In the genomic region with DNA sequence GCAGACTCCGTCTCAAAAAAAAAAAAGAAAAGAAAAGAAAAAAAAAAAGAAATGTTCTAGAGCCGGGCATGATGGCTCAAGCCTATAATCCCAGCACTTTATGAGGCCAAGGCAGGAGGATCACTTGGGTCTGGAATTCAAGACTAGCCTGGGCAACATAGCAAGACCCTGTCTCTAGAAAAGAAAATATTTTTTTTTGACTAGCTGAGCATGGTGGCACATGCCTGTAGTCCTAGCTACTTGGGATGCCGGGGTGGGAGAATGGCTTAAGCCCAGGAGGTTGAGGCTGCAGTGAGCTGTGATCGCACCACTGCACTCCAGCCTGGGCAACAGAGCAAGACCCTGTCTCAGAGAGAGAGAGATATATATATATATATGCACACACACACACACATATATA, we compare ENCODE assay signal across 8 cellular contexts. TPM values are rescaled to one million over a fixed set of nuclear protein-coding genes. Genes with fewer than 3 reads are reported as not detected.
"Had no signal": no experiment of that assay in that cellular context is flagged by ENCODE, and none has a peak within 500 bp of the region (broad histone marks: within the 10 kb centered on the region; RNA-seq: fewer than 3 reads in every experiment).

No MANE protein-coding gene starts in this region.

RNA-seq across cellular contexts. Expression of a gene that starts 35.9 kb away (rescaled TPM):
- total RNA-seq: colonic mucosa, dermis blood vessel endothelial cell, gastrocnemius medialis, gastroesophageal sphincter had no signal
- polyA plus RNA-seq: endothelial cell of umbilical vein, foreskin keratinocyte, heart left ventricle, heart right ventricle had no signal
